ENCODE assay signal across 8 cellular contexts in the genomic region with DNA sequence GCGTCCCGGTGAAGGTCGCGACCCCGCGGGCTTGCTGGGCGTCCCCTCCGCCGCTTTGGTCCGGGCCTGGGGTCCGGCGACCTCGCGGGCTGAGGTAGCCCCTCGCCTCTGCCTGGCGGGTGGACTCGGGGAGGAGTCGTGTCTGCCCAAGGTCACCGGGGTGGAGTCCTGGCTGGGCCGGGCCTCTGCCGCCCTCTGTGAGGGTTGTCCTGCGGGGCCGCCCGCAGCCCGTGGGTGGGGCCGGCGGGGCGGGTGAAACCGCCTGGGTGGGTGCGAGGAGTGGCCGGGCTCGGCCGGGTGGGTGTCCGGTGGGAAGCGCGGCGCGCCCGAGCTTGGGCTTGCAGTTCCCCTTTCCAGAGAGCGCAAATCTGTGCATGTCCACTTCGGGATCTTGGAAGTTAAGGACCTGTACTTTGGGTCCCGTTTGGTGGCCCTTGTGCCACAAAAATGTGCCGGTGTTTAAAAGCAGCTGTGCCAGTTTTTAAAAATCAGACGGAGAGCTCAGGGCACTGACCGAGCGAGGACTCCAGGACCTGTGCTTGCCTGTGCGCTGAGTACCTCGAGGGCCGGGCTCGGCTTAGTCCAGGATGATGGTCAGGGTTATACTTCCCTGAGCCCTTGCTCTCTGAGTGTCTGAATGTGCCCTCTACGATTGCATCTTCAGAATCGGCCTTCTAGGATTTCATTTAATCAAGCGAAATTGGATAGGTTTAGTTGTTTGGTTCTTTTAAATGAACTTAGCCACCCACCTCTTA.
DNase-seq lines count a peak whose midpoint lies in the region; ATAC-seq, FAIRE-seq and TF ChIP-seq lines count a peak whose summit lies in the region.
"Not testable (repeated sequence)": the region's sequence is repeated elsewhere in the genome, so short reads cannot be mapped to it uniquely, and the experiment has no call there.

No MANE protein-coding gene starts in this region.

- intact Hi-C loops in MCF 10A (cut with micrococcal nuclease): loop anchor here (10.0 kb wide), 1 partner anchor 114 kb away; a partner anchor contains a TSS
- intact Hi-C loops in pancreas (cut with DNase I); aorta (cut with DNase I): not testable (repeated sequence)

- not testable (repeated sequence) for TF ChIP-seq CTCF in MCF 10A (IDR thresholded peaks at IDR 0.05; ENCODE audit: unreplicated experiment); pancreas (IDR thresholded peaks at IDR 0.05)

- H3K4me3 Mint-ChIP-seq in T-helper 17 cell (peak overlapping the region; percentile 80), MCF 10A (ENCODE audit: unreplicated experiment) (peak overlapping the region; percentile 60)

- not testable (repeated sequence) for H3K27me3 Mint-ChIP-seq in T-helper 17 cell; MCF 10A (ENCODE audit: insufficient read depth, unreplicated experiment)

- not testable (repeated sequence) for DNase-seq in H7; T-helper 17 cell; MCF 10A (ENCODE audit: unreplicated experiment); iPS DF 6.9 (ENCODE audit: low read depth, low spot score); aorta
- DNase-seq in pancreas: peak in 1 of 6 donors; percentile 52

- not testable (repeated sequence) for H3K9me3 Mint-ChIP-seq in MCF 10A (ENCODE audit: unreplicated experiment)

- not testable (repeated sequence) for H3K27ac Mint-ChIP-seq in T-helper 17 cell; MCF 10A (ENCODE audit: low read depth, unreplicated experiment)

- H3K4me1 ChIP-seq in iPS DF 6.9 (ENCODE audit: control insufficient read depth, insufficient read depth, low read length); pancreas; aorta (ENCODE audit: control insufficient read depth in 1 of 2, insufficient read depth in 2 of 2, low read length in 2 of 2): not testable (repeated sequence)

- POLR2A ChIA-PET in MCF 10A (lab: Yijun Ruan, JAX): not testable (repeated sequence)

- H3K36me3 ChIP-seq in H7 (replicated peaks; ENCODE audit: control insufficient read depth, insufficient read depth, low read length); iPS DF 6.9 (ENCODE audit: control insufficient read depth, insufficient read depth, low read length); pancreas; aorta (ENCODE audit: control insufficient read depth in 1 of 2, insufficient read depth in 2 of 2, low read length in 1 of 2): not testable (repeated sequence)

- ATAC-seq in GM18861 (IDR thresholded peaks at IDR 0.05; ENCODE audit: unreplicated experiment): peak; percentile 21
- ATAC-seq in HG03439 (IDR thresholded peaks at IDR 0.05; ENCODE audit: unreplicated experiment): peak; percentile 34
- peak; percentile 42 for ATAC-seq in T-helper 17 cell
- peak; percentile 82 to 95 (median 86) for ATAC-seq in pancreas
- ATAC-seq in aorta (ENCODE audit: low FRiP score): peak; percentile 79

- not testable (repeated sequence) for H3K4me1 Mint-ChIP-seq in T-helper 17 cell; MCF 10A (ENCODE audit: insufficient read depth, unreplicated experiment)

- not testable (repeated sequence) for H3K36me3 Mint-ChIP-seq in T-helper 17 cell (ENCODE audit: low read depth); MCF 10A (ENCODE audit: insufficient read depth, unreplicated experiment)

- H3K9me3 ChIP-seq in T-helper 17 cell (ENCODE audit: control insufficient read depth, low read length, poor library complexity, severe bottlenecking); iPS DF 6.9 (ENCODE audit: control insufficient read depth, insufficient read depth, low read length); pancreas; aorta (ENCODE audit: control insufficient read depth, low read length): not testable (repeated sequence)

- H3K4me3 ChIP-seq in H7 (ENCODE audit: insufficient read depth, low read depth, low read length): peak overlapping the region; percentile 57
- H3K4me3 ChIP-seq in iPS DF 6.9 (ENCODE audit: low read length): peak overlapping the region; percentile 38; the same call in 1 of the 2 replicates
- peak overlapping the region in 3 of 4 donors; percentile 46 to 65 (median 58) for H3K4me3 ChIP-seq in pancreas
- H3K4me3 ChIP-seq in aorta (ENCODE audit: low read length in 2 of 2): not testable (repeated sequence)

- no CpG with 5 or more reads among the region's 53 CpGs for WGBS in iPS DF 6.9 (ENCODE audit: insufficient coverage, insufficient read length)
- WGBS in pancreas, 2 donors: 0 to 1% methylated on average over 15 to 21 of the region's 53 CpGs
- WGBS in aorta, 2 donors: 1% methylated on average over 12 to 27 of the region's 53 CpGs

- not testable (repeated sequence) for BruUV-seq in MCF 10A (replicated peaks; lab: Mats Ljungman, UMichigan)

- CTCF ChIA-PET in MCF 10A (lab: Yijun Ruan, JAX): not testable (repeated sequence)

- FAIRE-seq in pancreas (lab: Jason Lieb, UNC): not testable (repeated sequence)

- not testable (repeated sequence) for H3K27me3 ChIP-seq in H7 (ENCODE audit: control insufficient read depth, insufficient read depth, low read length); iPS DF 6.9 (ENCODE audit: control insufficient read depth, insufficient read depth, low read length); pancreas; aorta (ENCODE audit: control insufficient read depth in 1 of 2, insufficient read depth in 2 of 2, low read length in 1 of 2)

- H3K27ac ChIP-seq in iPS DF 6.9 (ENCODE audit: low read length); aorta (ENCODE audit: low read depth in 1 of 2, low read length in 2 of 2): not testable (repeated sequence)
- H3K27ac ChIP-seq in pancreas: peak overlapping the region in 2 of 4 donors; percentile 59 to 90

Comparison
In these comparisons a context has a peak if more than half of its experiments do, and no peak if none do; other contexts are left out.
1. ATAC-seq: peak in every context shown above with its lines; median percentile 86 in pancreas; 79 in aorta; 42 in T-helper 17 cell; 34 in HG03439; 21 in GM18861.